In the genomic region with DNA sequence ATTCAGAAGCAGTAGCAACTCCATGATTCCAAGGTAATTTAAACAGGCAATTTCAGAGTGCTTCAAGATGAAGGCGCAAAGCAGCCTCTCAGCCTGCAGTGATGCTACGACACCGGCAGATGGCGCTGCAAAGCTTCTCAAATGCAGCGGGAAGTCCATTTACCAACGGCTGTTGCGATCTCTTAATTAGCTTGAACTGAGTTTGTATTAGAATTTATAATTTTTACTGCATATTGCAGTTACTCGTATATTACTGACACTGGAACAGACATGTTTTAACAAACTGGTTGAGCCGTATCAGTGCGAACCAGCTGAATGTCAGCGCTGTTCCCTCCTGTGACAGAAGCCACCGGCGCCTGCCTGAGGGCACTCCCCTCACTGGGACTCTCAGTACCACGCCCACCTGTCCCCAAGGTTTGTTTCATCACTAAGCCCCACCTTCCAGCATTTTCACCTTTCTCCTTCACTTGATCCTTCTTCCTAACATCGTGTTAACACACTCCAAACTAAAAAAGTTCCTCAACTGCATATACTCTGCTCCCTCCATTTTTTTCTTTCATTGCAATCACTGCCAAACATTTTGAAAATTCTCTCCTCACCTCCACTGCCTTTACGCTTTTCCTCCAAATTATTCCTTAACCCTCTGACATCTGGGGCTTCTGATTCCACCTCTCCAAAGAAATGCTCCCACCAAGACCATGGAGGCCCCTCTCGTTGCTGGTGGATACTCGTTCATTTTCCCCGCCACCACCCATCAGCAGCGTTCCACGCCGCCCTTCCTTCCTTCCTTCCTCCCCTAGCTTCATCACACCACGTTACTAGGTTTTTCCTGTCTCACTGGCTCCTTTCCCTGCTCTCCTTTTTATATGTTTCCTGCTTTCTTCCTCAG, we compare ENCODE assay signal across 8 cellular contexts. TPM values are rescaled to one million over a fixed set of nuclear protein-coding genes. Genes with fewer than 3 reads are reported as not detected.
DNase-seq lines count a peak whose midpoint lies in the region; ATAC-seq, FAIRE-seq and TF ChIP-seq lines count a peak whose summit lies in the region.

No MANE protein-coding gene starts in this region.

- H3K27ac Mint-ChIP-seq in memory B cell: peak overlapping the region; percentile 89

- H3K4me3 Mint-ChIP-seq in memory B cell: peak overlapping the region; percentile 90

- H3K27me3 ChIP-seq in H1 (replicated peaks in 1 of 4; ENCODE audit: control insufficient read depth in 3 of 4, extremely low read depth in 1 of 4, insufficient read depth in 3 of 4, low read length in 3 of 4): no peaks in the 10 kb centered on the region

- no peak overlapping the region for H4K8ac ChIP-seq in H1 (ENCODE audit: extremely low read depth, insufficient read depth, low read length)

- no peaks in the 10 kb centered on the region for H3K9me3 Mint-ChIP-seq in memory B cell

- H2BK120ac ChIP-seq in H1 (replicated peaks; ENCODE audit: low read depth, low read length): no peak overlapping the region

- DNase-seq in Daoy (ENCODE audit: low read depth) (peak; percentile 87), HTR-8/SVneo (ENCODE audit: insufficient read length, low spot score) (peak; percentile 63), NOMO-1 (lab: John Stamatoyannopoulos, UW; ENCODE audit: unreplicated experiment in 2 of 2) (peak; percentile 66 to 86), H1 (ENCODE audit: low read depth in 1 of 2, low spot score in 2 of 2) (peak; percentile 57 to 87), memory B cell (ENCODE audit: low spot score in 2 of 2) (peak; percentile 77 to 80)
- peak; percentile 60 to 70 for DNase-seq in activated CD8-positive, alpha-beta memory T cell treated with anti-CD3 and anti-CD28 coated beads for 4 hours (ENCODE audit: low read depth in 2 of 2)
- peak; percentile 73 for DNase-seq in stimulated activated CD8-positive, alpha-beta memory T cell treated with anti-CD3 and anti-CD28 coated beads, Interleukin-12 subunit alpha, Interleukin-12 subunit beta, amount 100 ng/mL, for 1 hour (ENCODE audit: low read depth)

- no peak overlapping the region for H3K14ac ChIP-seq in H1 (ENCODE audit: insufficient read length)

- no peak overlapping the region for H2BK15ac ChIP-seq in H1 (ENCODE audit: low read length)

- no peak overlapping the region for H3K27ac ChIP-seq in H1 (ENCODE audit: low read depth, low read length)

- peak overlapping the region; percentile 60; the same call in 1 of the 2 replicates for H2BK12ac ChIP-seq in H1 (ENCODE audit: low read depth, low read length)

- POLR2A ChIA-PET in H1 (lab: Charles Lee; ENCODE audit: partially characterized antibody): interaction anchor here (0.5 to 4.5 kb wide), 18 partner anchors 10 to 76 kb away, joined by 3 to 47 read pairs (median 4); partner anchors contain the start of genes GNL1, MRPS18B and PRR3

- no peak overlapping the region for H3K23ac ChIP-seq in H1 (ENCODE audit: insufficient read length)

- peaks cover 3 to 8% (median 3%) of the 10 kb centered on the region in 4 experiments; a peak in 6 of 8 replicates for H3K36me3 ChIP-seq in H1 (ENCODE audit: control insufficient read depth in 2 of 4, insufficient read depth in 4 of 4, low read length in 3 of 4)

- H3K4me1 ChIP-seq in H1 (replicated peaks in 1 of 4; ENCODE audit: control insufficient read depth in 3 of 4, insufficient read depth in 4 of 4, low read length in 3 of 4): no peaks in the 10 kb centered on the region

- peak; percentile 52 to 65 for TF ChIP-seq RAD21 in H1 (IDR thresholded peaks at IDR 0.05 in 1 of 2, conservative IDR thresholded peaks at IDR 0.05 in 1 of 2; ENCODE audit: low read depth in 2 of 2, low read length in 2 of 2)

- no peak overlapping the region for H3K18ac ChIP-seq in H1 (ENCODE audit: extremely low read depth, low read length)

- H4K20me1 ChIP-seq in H1 (replicated peaks in 1 of 2; ENCODE audit: control insufficient read depth in 1 of 2, insufficient read depth in 2 of 2, low read length in 2 of 2): peaks cover 0 to 2% of the 10 kb centered on the region in 2 experiments

- H3K23me2 ChIP-seq in H1 (ENCODE audit: low read depth, low read length): no peaks in the 10 kb centered on the region

- H2BK5ac ChIP-seq in H1 (ENCODE audit: low read depth, low read length): no peak overlapping the region

- peak; percentile 87 to 97 (median 91) for TF ChIP-seq CTCF in H1 (IDR thresholded peaks at IDR 0.05; ENCODE audit: control extremely low read depth in 1 of 3, insufficient read depth in 1 of 3, low read depth in 1 of 3, low read length in 3 of 3)

- no peak for TF ChIP-seq EP300 in H1 (IDR thresholded peaks at IDR 0.05; ENCODE audit: borderline replicate concordance in 1 of 2, low read depth in 2 of 2, low read length in 2 of 2)

- no peak overlapping the region for H3K9ac ChIP-seq in H1 (replicated peaks in 1 of 4; ENCODE audit: extremely low read depth in 1 of 4, low read depth in 3 of 4, low read length in 3 of 4)

- peak overlapping the region; percentile 1 to 73 for H3K4me2 ChIP-seq in H1 (ENCODE audit: insufficient read depth in 1 of 2, low read depth in 2 of 2, low read length in 2 of 2)

- no peaks in the 10 kb centered on the region for H3K79me1 ChIP-seq in H1 (ENCODE audit: low read depth, low read length)

- no peak overlapping the region for H3K4ac ChIP-seq in H1 (replicated peaks; ENCODE audit: insufficient read length, low read depth, low read length)

- H3K4me3 ChIP-seq in H1 (ENCODE audit: extremely low read depth in 1 of 4, insufficient read depth in 2 of 4, low read depth in 3 of 4, low read length in 4 of 4): peak overlapping the region; percentile 13 to 59 (median 45); a peak in 7 of 8 replicates

- no peak overlapping the region for H4K91ac ChIP-seq in H1 (replicated peaks; ENCODE audit: insufficient read length, low read length)

- no peak overlapping the region for H2BK20ac ChIP-seq in H1 (ENCODE audit: low read length)

- H3K9me3 ChIP-seq in H1 (ENCODE audit: insufficient read depth in 2 of 2, low read depth in 1 of 2, low read length in 1 of 2): no peaks in the 10 kb centered on the region

- H2AFZ ChIP-seq in H1 (ENCODE audit: low read length): no peak overlapping the region

- ATAC-seq in memory B cell (ENCODE audit: low read depth): peak; percentile 80
- ATAC-seq in HG03565 (IDR thresholded peaks at IDR 0.05; ENCODE audit: unreplicated experiment): no peak

- FAIRE-seq in HTR-8/SVneo (lab: Jason Lieb, UNC): peak; percentile 40
- peak; percentile 78 for FAIRE-seq in H1 (lab: Jason Lieb, UNC)

- no peaks in the 10 kb centered on the region for H3K27me3 Mint-ChIP-seq in memory B cell

- peaks cover 25% of the 10 kb centered on the region for H3K4me1 Mint-ChIP-seq in memory B cell

- no peaks in the 10 kb centered on the region for H3K79me2 ChIP-seq in H1 (ENCODE audit: control insufficient read depth in 1 of 2, insufficient read depth in 2 of 2, low read length in 2 of 2)

- CTCF ChIA-PET in H1 (lab: Charles Lee; ENCODE audit: partially characterized antibody): interaction anchor here (0.6 to 20.8 kb wide), 44 partner anchors 9 to 439 kb away, joined by 3 to 326 read pairs (median 4); partner anchors contain the start of genes ABCF1, GNL1 and PRR3

- H4K5ac ChIP-seq in H1 (ENCODE audit: insufficient read length, low read depth, low read length): no peak overlapping the region

- peak in 1 of 2 experiments; percentile 33; a peak in 1 of 3 replicates for TF ChIP-seq POLR2A in H1 (IDR thresholded peaks at IDR 0.05; ENCODE audit: control extremely low read depth in 1 of 2, low read depth in 2 of 2, low read length in 2 of 2)

- H2AK5ac ChIP-seq in H1 (ENCODE audit: low read depth, low read length): no peak overlapping the region

- no peaks in the 10 kb centered on the region for H3K36me3 Mint-ChIP-seq in memory B cell

- 28% methylated on average over 23 of the region's 23 CpGs; no CpG with 5 or more reads in 1 of the 2 experiments for WGBS in H1 (ENCODE audit: extremely low coverage in 1 of 2, insufficient coverage in 1 of 2, insufficient read length in 1 of 2, insufficient replicate concordance in 2 of 2, low coverage in 1 of 2, low lambda C conversion rate in 2 of 2, missing lambda C conversion rate in 1 of 2), 2 experiments

- H3K56ac ChIP-seq in H1 (replicated peaks; ENCODE audit: insufficient read length, low read depth, low read length): no peak overlapping the region

RNA-seq across cellular contexts. Expression of gene GNL1, which starts 14.5 kb away (rescaled TPM):
- 36.8 and 57.4 TPM in 2 replicates for total RNA-seq in Daoy (2014; rRNA removed; shearing (Covaris generic))
- 67.8 and 75.4 TPM in 2 replicates for total RNA-seq in H1 (2021; fragmentation: NEBNext Ultra II Directional; extraction: Animal tissue kit (Norgen Biotek cat#: 25700))
- polyA plus RNA-seq in H1 (2011; rRNA removed): 42.4 and 52.9 TPM in 2 replicates
- polyA plus RNA-seq in H1 (2011; cell fraction: cytosol; rRNA removed): 47.6 TPM
- polyA plus RNA-seq in H1 (2011; cell fraction: nucleus; rRNA removed): 56.7 TPM
- polyA plus RNA-seq in H1 (2012, experiment 1 of 2): 48.1 to 77.3 TPM (median 64.7 TPM) in 4 replicates
- 42.4 TPM for polyA plus RNA-seq in H1 (2012, experiment 2 of 2)
- 28.4 TPM for polyA plus RNA-seq in H1 (2013, experiment 1 of 2)
- 25.4 TPM for polyA plus RNA-seq in H1 (2013, experiment 2 of 2)
- 34.6 and 41.3 TPM in 2 replicates for polyA minus RNA-seq in H1 (2011; rRNA and poly(A)+ RNA removed)
- polyA minus RNA-seq in H1 (2011; cell fraction: cytosol; rRNA and poly(A)+ RNA removed): 19.2 TPM
- 18.8 TPM for polyA minus RNA-seq in H1 (2011; cell fraction: nucleus; rRNA and poly(A)+ RNA removed)

RNA-seq across cellular contexts. Expression of gene PRR3, which starts 15.3 kb away (rescaled TPM):
- total RNA-seq in Daoy (2014; rRNA removed; shearing (Covaris generic)): 13.4 and 18.3 TPM in 2 replicates
- 10.5 and 11.6 TPM in 2 replicates for total RNA-seq in H1 (2021; fragmentation: NEBNext Ultra II Directional; extraction: Animal tissue kit (Norgen Biotek cat#: 25700))
- polyA plus RNA-seq in H1 (2011; rRNA removed): 24.2 and 24.3 TPM in 2 replicates
- polyA plus RNA-seq in H1 (2011; cell fraction: cytosol; rRNA removed): 16.3 TPM
- polyA plus RNA-seq in H1 (2011; cell fraction: nucleus; rRNA removed): 20.5 TPM
- 10.3 to 11.8 TPM (median 11.1 TPM) in 4 replicates for polyA plus RNA-seq in H1 (2012, experiment 1 of 2)
- 7.9 TPM for polyA plus RNA-seq in H1 (2012, experiment 2 of 2)
- polyA plus RNA-seq in H1 (2013, experiment 1 of 2): 13.5 TPM
- polyA plus RNA-seq in H1 (2013, experiment 2 of 2): 11.3 TPM
- 17.6 and 20.3 TPM in 2 replicates for polyA minus RNA-seq in H1 (2011; rRNA and poly(A)+ RNA removed)
- polyA minus RNA-seq in H1 (2011; cell fraction: cytosol; rRNA and poly(A)+ RNA removed): 5.6 TPM
- 17.8 TPM for polyA minus RNA-seq in H1 (2011; cell fraction: nucleus; rRNA and poly(A)+ RNA removed)

RNA-seq across cellular contexts. Expression of gene ABCF1, which starts 29.5 kb away (rescaled TPM):
- total RNA-seq in Daoy (2014; rRNA removed; shearing (Covaris generic)): 85.7 and 96.1 TPM in 2 replicates
- 119 and 123 TPM in 2 replicates for total RNA-seq in H1 (2021; fragmentation: NEBNext Ultra II Directional; extraction: Animal tissue kit (Norgen Biotek cat#: 25700))
- polyA plus RNA-seq in H1 (2011; rRNA removed): 48.8 and 59.5 TPM in 2 replicates
- 71.0 TPM for polyA plus RNA-seq in H1 (2011; cell fraction: cytosol; rRNA removed)
- polyA plus RNA-seq in H1 (2011; cell fraction: nucleus; rRNA removed): 104 TPM
- 112 to 134 TPM (median 123 TPM) in 4 replicates for polyA plus RNA-seq in H1 (2012, experiment 1 of 2)
- polyA plus RNA-seq in H1 (2012, experiment 2 of 2): 36.5 TPM
- polyA plus RNA-seq in H1 (2013, experiment 1 of 2): 91.5 TPM
- polyA plus RNA-seq in H1 (2013, experiment 2 of 2): 94.1 TPM
- 84.1 and 96.9 TPM in 2 replicates for polyA minus RNA-seq in H1 (2011; rRNA and poly(A)+ RNA removed)
- polyA minus RNA-seq in H1 (2011; cell fraction: cytosol; rRNA and poly(A)+ RNA removed): 62.4 TPM
- 48.9 TPM for polyA minus RNA-seq in H1 (2011; cell fraction: nucleus; rRNA and poly(A)+ RNA removed)

RNA-seq across cellular contexts. Expression of gene HLA-E, which starts 52.5 kb away (rescaled TPM):
- 109 and 110 TPM in 2 replicates for total RNA-seq in Daoy (2014; rRNA removed; shearing (Covaris generic))
- total RNA-seq in H1 (2021; fragmentation: NEBNext Ultra II Directional; extraction: Animal tissue kit (Norgen Biotek cat#: 25700)): 24.4 and 28.0 TPM in 2 replicates
- 20.2 and 26.1 TPM in 2 replicates for polyA plus RNA-seq in H1 (2011; rRNA removed)
- 29.0 TPM for polyA plus RNA-seq in H1 (2011; cell fraction: cytosol; rRNA removed)
- 29.1 TPM for polyA plus RNA-seq in H1 (2011; cell fraction: nucleus; rRNA removed)
- 26.1 to 29.2 TPM (median 27.6 TPM) in 4 replicates for polyA plus RNA-seq in H1 (2012, experiment 1 of 2)
- polyA plus RNA-seq in H1 (2012, experiment 2 of 2): 30.7 TPM
- polyA plus RNA-seq in H1 (2013, experiment 1 of 2): 35.3 TPM
- 41.8 TPM for polyA plus RNA-seq in H1 (2013, experiment 2 of 2)
- polyA minus RNA-seq in H1 (2011; rRNA and poly(A)+ RNA removed): 17.0 and 18.3 TPM in 2 replicates
- polyA minus RNA-seq in H1 (2011; cell fraction: cytosol; rRNA and poly(A)+ RNA removed): 16.2 TPM
- 20.6 TPM for polyA minus RNA-seq in H1 (2011; cell fraction: nucleus; rRNA and poly(A)+ RNA removed)
